In genomic region chrX:48854121-48854804, GRCh38 we compare ENCODE assay signal across 7 cellular contexts. TPM values are rescaled to one million over a fixed set of nuclear protein-coding genes. Genes with fewer than 3 reads are reported as not detected.
"Had no signal": no experiment of that assay in that cellular context is flagged by ENCODE, and none has a peak within 500 bp of the region (broad histone marks: within the 10 kb centered on the region; RNA-seq: fewer than 3 reads in every experiment).

No MANE protein-coding gene starts in this region.

RNA-seq across cellular contexts. Expression of gene PCSK1N, which starts 18.9 kb away (rescaled TPM):
- total RNA-seq: OCI-LY7, PC-9, Right ventricle myocardium inferior, SJCRH30 had no signal

RNA-seq across cellular contexts. Expression of gene ERAS, which starts 27.9 kb away (rescaled TPM):
- total RNA-seq: M059J, PC-9, Right ventricle myocardium inferior, RPMI7951, SJCRH30, T-cell had no signal
